1 cellular context compared by ENCODE assay signal in genomic region chr22:31753634-31754471, GRCh38.
TF ChIP-seq lines count a peak whose summit lies in the region.

DEPDC5 (plus strand) TSS chr22:31754019; CDS start chr22:31754922, 903 bp downstream.

TF ChIP-seq in HepG2, 621 proteins besides CTCF, POLR2A, EP300 and RAD21 (continued from another document and continues in another):
- TF ChIP-seq, protein P1, sequence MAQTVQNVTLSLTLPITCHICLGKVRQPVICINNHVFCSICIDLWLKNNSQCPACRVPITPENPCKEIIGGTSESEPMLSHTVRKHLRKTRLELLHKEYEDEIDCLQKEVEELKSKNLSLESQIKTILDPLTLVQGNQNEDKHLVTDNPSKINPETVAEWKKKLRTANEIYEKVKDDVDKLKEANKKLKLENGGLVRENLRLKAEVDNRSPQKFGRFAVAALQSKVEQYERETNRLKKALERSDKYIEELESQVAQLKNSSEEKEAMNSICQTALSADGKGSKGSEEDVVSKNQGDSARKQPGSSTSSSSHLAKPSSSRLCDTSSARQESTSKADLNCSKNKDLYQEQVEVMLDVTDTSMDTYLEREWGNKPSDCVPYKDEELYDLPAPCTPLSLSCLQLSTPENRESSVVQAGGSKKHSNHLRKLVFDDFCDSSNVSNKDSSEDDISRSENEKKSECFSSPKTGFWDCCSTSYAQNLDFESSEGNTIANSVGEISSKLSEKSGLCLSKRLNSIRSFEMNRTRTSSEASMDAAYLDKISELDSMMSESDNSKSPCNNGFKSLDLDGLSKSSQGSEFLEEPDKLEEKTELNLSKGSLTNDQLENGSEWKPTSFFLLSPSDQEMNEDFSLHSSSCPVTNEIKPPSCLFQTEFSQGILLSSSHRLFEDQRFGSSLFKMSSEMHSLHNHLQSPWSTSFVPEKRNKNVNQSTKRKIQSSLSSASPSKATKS (CRISPR knock-in tag; IDR thresholded peaks at IDR 0.05) = peak; percentile 87
- TF ChIP-seq SMAD9 (CRISPR knock-in tag; IDR thresholded peaks at IDR 0.05) (no peak), ZNF567 (CRISPR knock-in tag; IDR thresholded peaks at IDR 0.05; ENCODE audit: borderline replicate concordance) (no peak), DMTF1 (CRISPR knock-in tag; IDR thresholded peaks at IDR 0.05) (peak; percentile 99; the same call in 1 of the 2 replicates), CBX1 (IDR thresholded peaks at IDR 0.05; ENCODE audit: low read depth) (peak; percentile 80), ZNF703 (CRISPR knock-in tag; IDR thresholded peaks at IDR 0.05; ENCODE audit: borderline replicate concordance) (0 out of 2 replicates have a peak, but pooled peaks have one; percentile 22), ZNF788 (CRISPR knock-in tag; IDR thresholded peaks at IDR 0.05; ENCODE audit: borderline replicate concordance) (no peak; the same call in 1 of the 2 replicates), CCDC6 (CRISPR knock-in tag; IDR thresholded peaks at IDR 0.05) (no peak), ZXDC (CRISPR knock-in tag; IDR thresholded peaks at IDR 0.05) (peak; percentile 53; the same call in 1 of the 2 replicates), RFX5 (IDR thresholded peaks at IDR 0.05; ENCODE audit: low read depth, low read length) (no peak), HDAC6 (IDR thresholded peaks at IDR 0.05; ENCODE audit: low read depth, low read length) (no peak), ZNF777 (CRISPR knock-in tag; IDR thresholded peaks at IDR 0.05) (peak; percentile 64), MNT (IDR thresholded peaks at IDR 0.05) (no peak), GMEB1 (CRISPR knock-in tag; IDR thresholded peaks at IDR 0.05; ENCODE audit: borderline replicate concordance) (peak; percentile 79; the same call in 1 of the 2 replicates), BORCS8-MEF2B (CRISPR knock-in tag; IDR thresholded peaks at IDR 0.05) (peak; percentile 30; the same call in 1 of the 2 replicates)
- TF ChIP-seq, protein P2, sequence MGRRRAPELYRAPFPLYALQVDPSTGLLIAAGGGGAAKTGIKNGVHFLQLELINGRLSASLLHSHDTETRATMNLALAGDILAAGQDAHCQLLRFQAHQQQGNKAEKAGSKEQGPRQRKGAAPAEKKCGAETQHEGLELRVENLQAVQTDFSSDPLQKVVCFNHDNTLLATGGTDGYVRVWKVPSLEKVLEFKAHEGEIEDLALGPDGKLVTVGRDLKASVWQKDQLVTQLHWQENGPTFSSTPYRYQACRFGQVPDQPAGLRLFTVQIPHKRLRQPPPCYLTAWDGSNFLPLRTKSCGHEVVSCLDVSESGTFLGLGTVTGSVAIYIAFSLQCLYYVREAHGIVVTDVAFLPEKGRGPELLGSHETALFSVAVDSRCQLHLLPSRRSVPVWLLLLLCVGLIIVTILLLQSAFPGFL (CRISPR knock-in tag; IDR thresholded peaks at IDR 0.05) = no peak
- TF ChIP-seq, protein P3, sequence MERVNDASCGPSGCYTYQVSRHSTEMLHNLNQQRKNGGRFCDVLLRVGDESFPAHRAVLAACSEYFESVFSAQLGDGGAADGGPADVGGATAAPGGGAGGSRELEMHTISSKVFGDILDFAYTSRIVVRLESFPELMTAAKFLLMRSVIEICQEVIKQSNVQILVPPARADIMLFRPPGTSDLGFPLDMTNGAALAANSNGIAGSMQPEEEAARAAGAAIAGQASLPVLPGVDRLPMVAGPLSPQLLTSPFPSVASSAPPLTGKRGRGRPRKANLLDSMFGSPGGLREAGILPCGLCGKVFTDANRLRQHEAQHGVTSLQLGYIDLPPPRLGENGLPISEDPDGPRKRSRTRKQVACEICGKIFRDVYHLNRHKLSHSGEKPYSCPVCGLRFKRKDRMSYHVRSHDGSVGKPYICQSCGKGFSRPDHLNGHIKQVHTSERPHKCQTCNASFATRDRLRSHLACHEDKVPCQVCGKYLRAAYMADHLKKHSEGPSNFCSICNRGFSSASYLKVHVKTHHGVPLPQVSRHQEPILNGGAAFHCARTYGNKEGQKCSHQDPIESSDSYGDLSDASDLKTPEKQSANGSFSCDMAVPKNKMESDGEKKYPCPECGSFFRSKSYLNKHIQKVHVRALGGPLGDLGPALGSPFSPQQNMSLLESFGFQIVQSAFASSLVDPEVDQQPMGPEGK (CRISPR knock-in tag; IDR thresholded peaks at IDR 0.05) = peak; percentile 65
- TF ChIP-seq, protein P4, sequence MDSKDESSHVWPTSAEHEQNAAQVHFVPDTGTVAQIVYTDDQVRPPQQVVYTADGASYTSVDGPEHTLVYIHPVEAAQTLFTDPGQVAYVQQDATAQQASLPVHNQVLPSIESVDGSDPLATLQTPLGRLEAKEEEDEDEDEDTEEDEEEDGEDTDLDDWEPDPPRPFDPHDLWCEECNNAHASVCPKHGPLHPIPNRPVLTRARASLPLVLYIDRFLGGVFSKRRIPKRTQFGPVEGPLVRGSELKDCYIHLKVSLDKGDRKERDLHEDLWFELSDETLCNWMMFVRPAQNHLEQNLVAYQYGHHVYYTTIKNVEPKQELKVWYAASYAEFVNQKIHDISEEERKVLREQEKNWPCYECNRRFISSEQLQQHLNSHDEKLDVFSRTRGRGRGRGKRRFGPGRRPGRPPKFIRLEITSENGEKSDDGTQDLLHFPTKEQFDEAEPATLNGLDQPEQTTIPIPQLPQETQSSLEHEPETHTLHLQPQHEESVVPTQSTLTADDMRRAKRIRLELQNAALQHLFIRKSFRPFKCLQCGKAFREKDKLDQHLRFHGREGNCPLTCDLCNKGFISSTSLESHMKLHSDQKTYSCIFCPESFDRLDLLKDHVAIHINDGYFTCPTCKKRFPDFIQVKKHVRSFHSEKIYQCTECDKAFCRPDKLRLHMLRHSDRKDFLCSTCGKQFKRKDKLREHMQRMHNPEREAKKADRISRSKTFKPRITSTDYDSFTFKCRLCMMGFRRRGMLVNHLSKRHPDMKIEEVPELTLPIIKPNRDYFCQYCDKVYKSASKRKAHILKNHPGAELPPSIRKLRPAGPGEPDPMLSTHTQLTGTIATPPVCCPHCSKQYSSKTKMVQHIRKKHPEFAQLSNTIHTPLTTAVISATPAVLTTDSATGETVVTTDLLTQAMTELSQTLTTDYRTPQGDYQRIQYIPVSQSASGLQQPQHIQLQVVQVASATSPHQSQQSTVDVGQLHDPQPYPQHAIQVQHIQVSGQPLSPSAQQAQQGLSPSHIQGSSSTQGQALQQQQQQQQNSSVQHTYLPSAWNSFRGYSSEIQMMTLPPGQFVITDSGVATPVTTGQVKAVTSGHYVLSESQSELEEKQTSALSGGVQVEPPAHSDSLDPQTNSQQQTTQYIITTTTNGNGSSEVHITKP (CRISPR knock-in tag; IDR thresholded peaks at IDR 0.05; ENCODE audit: low read depth) = no peak
- TF ChIP-seq, protein P5, sequence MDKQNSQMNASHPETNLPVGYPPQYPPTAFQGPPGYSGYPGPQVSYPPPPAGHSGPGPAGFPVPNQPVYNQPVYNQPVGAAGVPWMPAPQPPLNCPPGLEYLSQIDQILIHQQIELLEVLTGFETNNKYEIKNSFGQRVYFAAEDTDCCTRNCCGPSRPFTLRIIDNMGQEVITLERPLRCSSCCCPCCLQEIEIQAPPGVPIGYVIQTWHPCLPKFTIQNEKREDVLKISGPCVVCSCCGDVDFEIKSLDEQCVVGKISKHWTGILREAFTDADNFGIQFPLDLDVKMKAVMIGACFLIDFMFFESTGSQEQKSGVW (CRISPR knock-in tag; IDR thresholded peaks at IDR 0.05; ENCODE audit: borderline replicate concordance) = no peak
- TF ChIP-seq, protein P6, sequence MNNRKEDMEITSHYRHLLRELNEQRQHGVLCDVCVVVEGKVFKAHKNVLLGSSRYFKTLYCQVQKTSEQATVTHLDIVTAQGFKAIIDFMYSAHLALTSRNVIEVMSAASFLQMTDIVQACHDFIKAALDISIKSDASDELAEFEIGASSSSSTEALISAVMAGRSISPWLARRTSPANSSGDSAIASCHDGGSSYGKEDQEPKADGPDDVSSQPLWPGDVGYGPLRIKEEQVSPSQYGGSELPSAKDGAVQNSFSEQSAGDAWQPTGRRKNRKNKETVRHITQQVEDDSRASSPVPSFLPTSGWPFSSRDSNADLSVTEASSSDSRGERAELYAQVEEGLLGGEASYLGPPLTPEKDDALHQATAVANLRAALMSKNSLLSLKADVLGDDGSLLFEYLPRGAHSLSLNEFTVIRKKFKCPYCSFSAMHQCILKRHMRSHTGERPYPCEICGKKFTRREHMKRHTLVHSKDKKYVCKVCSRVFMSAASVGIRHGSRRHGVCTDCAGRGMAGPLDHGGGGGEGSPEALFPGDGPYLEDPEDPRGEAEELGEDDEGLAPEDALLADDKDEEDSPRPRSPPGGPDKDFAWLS (CRISPR knock-in tag; IDR thresholded peaks at IDR 0.05; ENCODE audit: borderline replicate concordance) = no peak
- TF ChIP-seq, protein P7, sequence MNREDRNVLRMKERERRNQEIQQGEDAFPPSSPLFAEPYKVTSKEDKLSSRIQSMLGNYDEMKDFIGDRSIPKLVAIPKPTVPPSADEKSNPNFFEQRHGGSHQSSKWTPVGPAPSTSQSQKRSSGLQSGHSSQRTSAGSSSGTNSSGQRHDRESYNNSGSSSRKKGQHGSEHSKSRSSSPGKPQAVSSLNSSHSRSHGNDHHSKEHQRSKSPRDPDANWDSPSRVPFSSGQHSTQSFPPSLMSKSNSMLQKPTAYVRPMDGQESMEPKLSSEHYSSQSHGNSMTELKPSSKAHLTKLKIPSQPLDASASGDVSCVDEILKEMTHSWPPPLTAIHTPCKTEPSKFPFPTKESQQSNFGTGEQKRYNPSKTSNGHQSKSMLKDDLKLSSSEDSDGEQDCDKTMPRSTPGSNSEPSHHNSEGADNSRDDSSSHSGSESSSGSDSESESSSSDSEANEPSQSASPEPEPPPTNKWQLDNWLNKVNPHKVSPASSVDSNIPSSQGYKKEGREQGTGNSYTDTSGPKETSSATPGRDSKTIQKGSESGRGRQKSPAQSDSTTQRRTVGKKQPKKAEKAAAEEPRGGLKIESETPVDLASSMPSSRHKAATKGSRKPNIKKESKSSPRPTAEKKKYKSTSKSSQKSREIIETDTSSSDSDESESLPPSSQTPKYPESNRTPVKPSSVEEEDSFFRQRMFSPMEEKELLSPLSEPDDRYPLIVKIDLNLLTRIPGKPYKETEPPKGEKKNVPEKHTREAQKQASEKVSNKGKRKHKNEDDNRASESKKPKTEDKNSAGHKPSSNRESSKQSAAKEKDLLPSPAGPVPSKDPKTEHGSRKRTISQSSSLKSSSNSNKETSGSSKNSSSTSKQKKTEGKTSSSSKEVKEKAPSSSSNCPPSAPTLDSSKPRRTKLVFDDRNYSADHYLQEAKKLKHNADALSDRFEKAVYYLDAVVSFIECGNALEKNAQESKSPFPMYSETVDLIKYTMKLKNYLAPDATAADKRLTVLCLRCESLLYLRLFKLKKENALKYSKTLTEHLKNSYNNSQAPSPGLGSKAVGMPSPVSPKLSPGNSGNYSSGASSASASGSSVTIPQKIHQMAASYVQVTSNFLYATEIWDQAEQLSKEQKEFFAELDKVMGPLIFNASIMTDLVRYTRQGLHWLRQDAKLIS (CRISPR knock-in tag; IDR thresholded peaks at IDR 0.05) = no peak
